Comparison of ENCODE assay signal across 14 cellular contexts in genomic region chr13:77515785-77516184, GRCh38. TPM values are rescaled to one million over a fixed set of nuclear protein-coding genes. Genes with fewer than 3 reads are reported as not detected.
"Had no signal": no experiment of that assay in that cellular context is flagged by ENCODE, and none has a peak within 500 bp of the region (broad histone marks: within the 10 kb centered on the region; RNA-seq: fewer than 3 reads in every experiment).

No MANE protein-coding gene starts in this region.

- H3K27me3 Mint-ChIP-seq: naive B cell had no signal

- DNase-seq: activated CD4-positive, alpha-beta T cell treated with anti-CD3 and anti-CD28 coated beads, Interleukin-2, amount 50 U/mL, for 4 hours; activated CD4-positive, CD25-positive, alpha-beta regulatory T cell treated with anti-CD3 and anti-CD28 coated beads, Interleukin-2, amount 50 U/mL, for 72 hours; naive B cell; pancreas; sigmoid colon; stimulated activated CD4-positive, alpha-beta T cell treated with anti-CD3 and anti-CD28 coated beads, Interleukin-12 subunit alpha, Interleukin-12 subunit beta, amount 100 ng/mL, for 4 hours; uterus had no signal

- H3K27ac Mint-ChIP-seq: activated T-helper 2 cell treated with anti-CD3 and anti-CD28 coated beads, Interferon-gamma antibody, Interleukin-2, Interleukin-4, amounts not matched to agents 10 μg/mL and 5 μg/mL and 100 μg/mL, durations not matched to agents 14 hours and 24 hours and 36 hours; naive B cell; stimulated activated effector memory CD8-positive, alpha-beta T cell treated with anti-CD3 and anti-CD28 coated beads, Interleukin-12 subunit alpha, Interleukin-12 subunit beta, amount 100 ng/mL, for 72 hours had no signal

- H3K27ac ChIP-seq: ascending aorta, pancreas, sigmoid colon, thyroid gland, uterus had no signal

- H3K9me3 Mint-ChIP-seq: activated naive CD4-positive, alpha-beta T cell treated with anti-CD3 and anti-CD28 coated beads for 36 hours; activated T-helper 2 cell treated with anti-CD3 and anti-CD28 coated beads, Interferon-gamma antibody, Interleukin-2, Interleukin-4, amounts not matched to agents 10 μg/mL and 5 μg/mL and 100 μg/mL, durations not matched to agents 14 hours and 24 hours and 36 hours; naive B cell; stimulated activated effector memory CD8-positive, alpha-beta T cell treated with anti-CD3 and anti-CD28 coated beads, Interleukin-12 subunit alpha, Interleukin-12 subunit beta, amount 100 ng/mL, for 72 hours had no signal

- H3K36me3 Mint-ChIP-seq: naive B cell; stimulated activated effector memory CD8-positive, alpha-beta T cell treated with anti-CD3 and anti-CD28 coated beads, Interleukin-12 subunit alpha, Interleukin-12 subunit beta, amount 100 ng/mL, for 72 hours had no signal

- ATAC-seq: pancreas had no signal

- H3K4me3 ChIP-seq: ascending aorta, lung, pancreas, sigmoid colon, thyroid gland, uterus had no signal

- H3K4me1 ChIP-seq: ascending aorta, pancreas, sigmoid colon, uterus had no signal

- H3K4me3 Mint-ChIP-seq: activated naive CD4-positive, alpha-beta T cell treated with anti-CD3 and anti-CD28 coated beads for 36 hours; naive B cell; stimulated activated effector memory CD8-positive, alpha-beta T cell treated with anti-CD3 and anti-CD28 coated beads, Interleukin-12 subunit alpha, Interleukin-12 subunit beta, amount 100 ng/mL, for 72 hours had no signal

- H3K27me3 ChIP-seq: ascending aorta, pancreas, sigmoid colon, thyroid gland, uterus had no signal

- H3K9me3 ChIP-seq: ascending aorta, pancreas, sigmoid colon, thyroid gland, uterus had no signal

- H3K36me3 ChIP-seq: ascending aorta, pancreas, sigmoid colon, thyroid gland, uterus had no signal

RNA-seq across cellular contexts. Expression of gene SCEL, which starts 19.7 kb away (rescaled TPM):
- total RNA-seq: activated naive CD4-positive, alpha-beta T cell treated with anti-CD3 and anti-CD28 coated beads for 36 hours; activated T-helper 2 cell treated with anti-CD3 and anti-CD28 coated beads, Interferon-gamma antibody, Interleukin-2, Interleukin-4, amounts not matched to agents 10 μg/mL and 5 μg/mL and 100 μg/mL, durations not matched to agents 14 hours and 24 hours and 36 hours; ascending aorta; dermis microvascular lymphatic vessel endothelial cell; sigmoid colon had no signal
